ENCODE assay signal across 1 cellular context in the genomic region with DNA sequence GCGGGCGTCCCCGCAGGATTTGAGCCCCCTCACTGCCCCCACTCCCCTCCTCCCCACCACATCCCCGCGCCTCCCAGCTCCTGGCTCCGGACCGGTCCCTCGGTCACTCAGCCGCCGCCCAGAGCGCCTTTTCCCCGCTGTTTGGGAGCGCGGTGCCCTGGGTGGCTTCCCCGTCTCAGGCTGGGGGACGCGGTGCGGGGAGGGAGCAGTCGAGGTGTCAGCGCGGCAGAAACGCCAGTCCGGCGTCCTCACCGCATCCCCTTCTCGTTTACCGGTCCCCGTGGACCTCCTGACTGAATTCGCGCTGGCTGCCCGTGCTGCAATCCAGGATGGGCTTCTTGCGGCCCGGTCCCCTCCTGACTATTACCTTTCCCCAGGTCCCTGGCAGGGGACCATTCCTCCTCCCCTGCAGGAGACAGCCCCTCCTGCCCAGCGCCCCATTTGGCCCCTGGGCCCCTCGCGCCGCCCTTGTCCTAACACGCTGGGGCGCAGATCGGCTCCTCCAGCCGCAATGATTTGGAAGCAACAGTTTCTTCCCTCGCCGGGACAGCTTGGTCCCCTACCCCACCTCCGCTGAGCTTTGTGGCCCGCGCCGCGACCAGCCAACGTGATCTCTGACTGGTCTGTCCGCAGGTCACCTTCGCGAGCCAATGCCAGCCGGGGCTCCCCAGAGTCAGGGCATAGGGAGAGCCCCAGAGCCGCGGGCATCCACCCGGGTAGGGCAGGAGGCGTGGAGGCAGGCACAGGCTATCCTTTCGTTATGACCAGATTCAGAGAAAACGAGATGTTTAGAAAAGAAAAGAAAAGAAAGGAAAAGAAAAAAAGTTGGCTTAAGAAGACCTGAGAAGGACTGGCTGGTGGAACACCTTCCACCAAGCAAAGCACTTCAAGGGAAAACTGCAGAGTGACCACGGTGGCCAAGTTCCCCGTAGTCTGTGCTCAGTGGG.
TF ChIP-seq lines count a peak whose summit lies in the region.

No MANE protein-coding gene starts in this region.

TF ChIP-seq in HCT116, 20 proteins besides CTCF, POLR2A, EP300 and RAD21:
- TF ChIP-seq, protein P1, sequence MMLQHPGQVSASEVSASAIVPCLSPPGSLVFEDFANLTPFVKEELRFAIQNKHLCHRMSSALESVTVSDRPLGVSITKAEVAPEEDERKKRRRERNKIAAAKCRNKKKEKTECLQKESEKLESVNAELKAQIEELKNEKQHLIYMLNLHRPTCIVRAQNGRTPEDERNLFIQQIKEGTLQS (IDR thresholded peaks at IDR 0.05) = no peak
- TF ChIP-seq, protein P2, sequence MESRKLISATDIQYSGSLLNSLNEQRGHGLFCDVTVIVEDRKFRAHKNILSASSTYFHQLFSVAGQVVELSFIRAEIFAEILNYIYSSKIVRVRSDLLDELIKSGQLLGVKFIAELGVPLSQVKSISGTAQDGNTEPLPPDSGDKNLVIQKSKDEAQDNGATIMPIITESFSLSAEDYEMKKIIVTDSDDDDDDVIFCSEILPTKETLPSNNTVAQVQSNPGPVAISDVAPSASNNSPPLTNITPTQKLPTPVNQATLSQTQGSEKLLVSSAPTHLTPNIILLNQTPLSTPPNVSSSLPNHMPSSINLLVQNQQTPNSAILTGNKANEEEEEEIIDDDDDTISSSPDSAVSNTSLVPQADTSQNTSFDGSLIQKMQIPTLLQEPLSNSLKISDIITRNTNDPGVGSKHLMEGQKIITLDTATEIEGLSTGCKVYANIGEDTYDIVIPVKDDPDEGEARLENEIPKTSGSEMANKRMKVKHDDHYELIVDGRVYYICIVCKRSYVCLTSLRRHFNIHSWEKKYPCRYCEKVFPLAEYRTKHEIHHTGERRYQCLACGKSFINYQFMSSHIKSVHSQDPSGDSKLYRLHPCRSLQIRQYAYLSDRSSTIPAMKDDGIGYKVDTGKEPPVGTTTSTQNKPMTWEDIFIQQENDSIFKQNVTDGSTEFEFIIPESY (IDR thresholded peaks at IDR 0.05; ENCODE audit: extremely low read depth, insufficient replicate concordance, low read length) = no peak
- no peak for TF ChIP-seq CBX3 (IDR thresholded peaks at IDR 0.05; ENCODE audit: low read depth)
- no peak for TF ChIP-seq EZH2phosphoT487 (IDR thresholded peaks at IDR 0.05; ENCODE audit: borderline replicate concordance)
- TF ChIP-seq FOSL1 (IDR thresholded peaks at IDR 0.05; ENCODE audit: low read depth) = no peak
- no peak for TF ChIP-seq SRF (IDR thresholded peaks at IDR 0.05; ENCODE audit: low read depth)
- no peak for TF ChIP-seq YY1 (IDR thresholded peaks at IDR 0.05; ENCODE audit: extremely low read depth, insufficient replicate concordance, low read depth, low read length)
- no peak for TF ChIP-seq SP1 (IDR thresholded peaks at IDR 0.05; ENCODE audit: low read depth)
- TF ChIP-seq CEBPB (IDR thresholded peaks at IDR 0.05; ENCODE audit: low read depth) = no peak
- no peak for TF ChIP-seq POLR2AphosphoS5 (IDR thresholded peaks at IDR 0.05; ENCODE audit: low read depth, low read length)
- TF ChIP-seq EZH2 (IDR thresholded peaks at IDR 0.05) = no peak
- no peak for TF ChIP-seq EGR1 (IDR thresholded peaks at IDR 0.05; ENCODE audit: low read depth)
- TF ChIP-seq ZFX (IDR thresholded peaks at IDR 0.05) = no peak
- TF ChIP-seq, protein P3, sequence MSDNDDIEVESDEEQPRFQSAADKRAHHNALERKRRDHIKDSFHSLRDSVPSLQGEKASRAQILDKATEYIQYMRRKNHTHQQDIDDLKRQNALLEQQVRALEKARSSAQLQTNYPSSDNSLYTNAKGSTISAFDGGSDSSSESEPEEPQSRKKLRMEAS (IDR thresholded peaks at IDR 0.05) = no peak
- no peak for TF ChIP-seq SIN3A (IDR thresholded peaks at IDR 0.05; ENCODE audit: low read depth)
- no peak for TF ChIP-seq ELF1 (IDR thresholded peaks at IDR 0.05; ENCODE audit: borderline replicate concordance, low read depth)
- no peak for TF ChIP-seq ZNF274 (IDR thresholded peaks at IDR 0.05; ENCODE audit: low read depth, low read length)
- TF ChIP-seq JUND (IDR thresholded peaks at IDR 0.05) = no peak
- no peak for TF ChIP-seq TCF7L2 (IDR thresholded peaks at IDR 0.05; ENCODE audit: borderline replicate concordance, extremely low read depth, insufficient read depth, insufficient read length)
- TF ChIP-seq, protein P4, sequence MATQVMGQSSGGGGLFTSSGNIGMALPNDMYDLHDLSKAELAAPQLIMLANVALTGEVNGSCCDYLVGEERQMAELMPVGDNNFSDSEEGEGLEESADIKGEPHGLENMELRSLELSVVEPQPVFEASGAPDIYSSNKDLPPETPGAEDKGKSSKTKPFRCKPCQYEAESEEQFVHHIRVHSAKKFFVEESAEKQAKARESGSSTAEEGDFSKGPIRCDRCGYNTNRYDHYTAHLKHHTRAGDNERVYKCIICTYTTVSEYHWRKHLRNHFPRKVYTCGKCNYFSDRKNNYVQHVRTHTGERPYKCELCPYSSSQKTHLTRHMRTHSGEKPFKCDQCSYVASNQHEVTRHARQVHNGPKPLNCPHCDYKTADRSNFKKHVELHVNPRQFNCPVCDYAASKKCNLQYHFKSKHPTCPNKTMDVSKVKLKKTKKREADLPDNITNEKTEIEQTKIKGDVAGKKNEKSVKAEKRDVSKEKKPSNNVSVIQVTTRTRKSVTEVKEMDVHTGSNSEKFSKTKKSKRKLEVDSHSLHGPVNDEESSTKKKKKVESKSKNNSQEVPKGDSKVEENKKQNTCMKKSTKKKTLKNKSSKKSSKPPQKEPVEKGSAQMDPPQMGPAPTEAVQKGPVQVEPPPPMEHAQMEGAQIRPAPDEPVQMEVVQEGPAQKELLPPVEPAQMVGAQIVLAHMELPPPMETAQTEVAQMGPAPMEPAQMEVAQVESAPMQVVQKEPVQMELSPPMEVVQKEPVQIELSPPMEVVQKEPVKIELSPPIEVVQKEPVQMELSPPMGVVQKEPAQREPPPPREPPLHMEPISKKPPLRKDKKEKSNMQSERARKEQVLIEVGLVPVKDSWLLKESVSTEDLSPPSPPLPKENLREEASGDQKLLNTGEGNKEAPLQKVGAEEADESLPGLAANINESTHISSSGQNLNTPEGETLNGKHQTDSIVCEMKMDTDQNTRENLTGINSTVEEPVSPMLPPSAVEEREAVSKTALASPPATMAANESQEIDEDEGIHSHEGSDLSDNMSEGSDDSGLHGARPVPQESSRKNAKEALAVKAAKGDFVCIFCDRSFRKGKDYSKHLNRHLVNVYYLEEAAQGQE (IDR thresholded peaks at IDR 0.05; ENCODE audit: low read depth) = no peak
TF ChIP-seq in HCT116: peak in this region for 0.
